In the genomic region with DNA sequence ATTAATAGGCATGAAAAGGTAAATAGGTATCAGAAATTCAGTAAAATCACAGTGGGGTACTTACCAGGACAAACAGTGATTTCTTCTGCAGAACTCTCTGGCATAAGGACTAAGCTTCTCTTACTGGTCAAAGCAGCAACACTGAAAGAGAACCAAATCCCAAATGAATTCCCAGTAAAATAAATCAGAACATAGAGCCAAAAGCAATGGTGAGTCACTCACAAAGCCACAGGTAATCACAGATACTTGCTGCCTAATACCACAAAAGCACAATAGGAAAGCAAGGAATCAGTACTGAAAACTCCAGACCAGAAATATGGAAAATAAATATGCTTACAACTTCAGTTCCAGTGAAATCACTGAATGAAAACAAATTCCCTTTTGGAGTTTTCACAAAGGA, we compare ENCODE assay signal across 1 cellular context.
TF ChIP-seq lines count a peak whose summit lies in the region.

No MANE protein-coding gene starts in this region.

TF ChIP-seq in SK-N-SH treated with all-trans-retinoic acid at 6 μM for 48 hours, 23 proteins besides CTCF, POLR2A, EP300 and RAD21 (continued from another document):
- TF ChIP-seq, protein P1, sequence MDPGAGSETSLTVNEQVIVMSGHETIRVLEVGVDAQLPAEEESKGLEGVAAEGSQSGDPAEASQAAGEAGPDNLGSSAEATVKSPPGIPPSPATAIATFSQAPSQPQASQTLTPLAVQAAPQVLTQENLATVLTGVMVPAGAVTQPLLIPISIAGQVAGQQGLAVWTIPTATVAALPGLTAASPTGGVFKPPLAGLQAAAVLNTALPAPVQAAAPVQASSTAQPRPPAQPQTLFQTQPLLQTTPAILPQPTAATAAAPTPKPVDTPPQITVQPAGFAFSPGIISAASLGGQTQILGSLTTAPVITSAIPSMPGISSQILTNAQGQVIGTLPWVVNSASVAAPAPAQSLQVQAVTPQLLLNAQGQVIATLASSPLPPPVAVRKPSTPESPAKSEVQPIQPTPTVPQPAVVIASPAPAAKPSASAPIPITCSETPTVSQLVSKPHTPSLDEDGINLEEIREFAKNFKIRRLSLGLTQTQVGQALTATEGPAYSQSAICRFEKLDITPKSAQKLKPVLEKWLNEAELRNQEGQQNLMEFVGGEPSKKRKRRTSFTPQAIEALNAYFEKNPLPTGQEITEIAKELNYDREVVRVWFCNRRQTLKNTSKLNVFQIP (CRISPR knock-in tag; IDR thresholded peaks at IDR 0.05; ENCODE audit: borderline replicate concordance, low read depth) = no peak
- TF ChIP-seq SNAI2 (CRISPR knock-in tag; IDR thresholded peaks at IDR 0.05) (no peak), ZC3H10 (CRISPR knock-in tag; IDR thresholded peaks at IDR 0.05) (no peak), ZNF70 (CRISPR knock-in tag; IDR thresholded peaks at IDR 0.05) (no peak), ARNTL (CRISPR knock-in tag; IDR thresholded peaks at IDR 0.05; ENCODE audit: borderline replicate concordance, low read depth) (no peak), RARB (CRISPR knock-in tag; IDR thresholded peaks at IDR 0.05) (no peak), ZFP3 (CRISPR knock-in tag; IDR thresholded peaks at IDR 0.05) (no peak), TCF4 (CRISPR knock-in tag; IDR thresholded peaks at IDR 0.05; ENCODE audit: borderline replicate concordance) (no peak), ZFP30 (CRISPR knock-in tag; IDR thresholded peaks at IDR 0.05) (no peak)
- TF ChIP-seq, protein P2, sequence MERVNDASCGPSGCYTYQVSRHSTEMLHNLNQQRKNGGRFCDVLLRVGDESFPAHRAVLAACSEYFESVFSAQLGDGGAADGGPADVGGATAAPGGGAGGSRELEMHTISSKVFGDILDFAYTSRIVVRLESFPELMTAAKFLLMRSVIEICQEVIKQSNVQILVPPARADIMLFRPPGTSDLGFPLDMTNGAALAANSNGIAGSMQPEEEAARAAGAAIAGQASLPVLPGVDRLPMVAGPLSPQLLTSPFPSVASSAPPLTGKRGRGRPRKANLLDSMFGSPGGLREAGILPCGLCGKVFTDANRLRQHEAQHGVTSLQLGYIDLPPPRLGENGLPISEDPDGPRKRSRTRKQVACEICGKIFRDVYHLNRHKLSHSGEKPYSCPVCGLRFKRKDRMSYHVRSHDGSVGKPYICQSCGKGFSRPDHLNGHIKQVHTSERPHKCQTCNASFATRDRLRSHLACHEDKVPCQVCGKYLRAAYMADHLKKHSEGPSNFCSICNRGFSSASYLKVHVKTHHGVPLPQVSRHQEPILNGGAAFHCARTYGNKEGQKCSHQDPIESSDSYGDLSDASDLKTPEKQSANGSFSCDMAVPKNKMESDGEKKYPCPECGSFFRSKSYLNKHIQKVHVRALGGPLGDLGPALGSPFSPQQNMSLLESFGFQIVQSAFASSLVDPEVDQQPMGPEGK (CRISPR knock-in tag; IDR thresholded peaks at IDR 0.05; ENCODE audit: borderline replicate concordance) = no peak
